Comparison of ENCODE assay signal across 16 cellular contexts in the genomic region with DNA sequence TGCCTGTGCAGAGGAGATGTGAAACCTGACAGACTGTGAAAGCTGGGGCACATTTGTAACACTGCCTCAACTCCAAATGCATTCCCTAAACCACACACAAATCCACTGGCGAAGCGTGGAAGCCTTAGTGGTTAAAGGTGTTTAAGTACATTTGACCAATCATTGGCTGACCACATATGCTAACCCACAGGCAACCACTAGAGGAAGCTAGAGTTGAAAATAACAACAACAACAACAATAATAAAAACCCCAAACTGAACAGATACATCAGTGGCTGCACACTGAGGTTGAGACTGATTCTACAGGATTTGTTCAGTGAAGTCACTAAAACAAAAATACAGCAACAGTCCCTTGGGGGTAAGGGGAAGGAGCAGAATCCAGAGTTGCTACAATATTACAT.
DNase-seq lines count a peak whose midpoint lies in the region; TF ChIP-seq lines count a peak whose summit lies in the region.
"Had no signal": no experiment of that assay in that cellular context is flagged by ENCODE, and none has a peak within 500 bp of the region (broad histone marks: within the 10 kb centered on the region; RNA-seq: fewer than 3 reads in every experiment).

No MANE protein-coding gene starts in this region.

- no peaks in the 10 kb centered on the region for H3K9me3 ChIP-seq in SK-N-SH
- H3K9me3 ChIP-seq in tibial nerve: peaks cover 0 to 13% (median 0%) of the 10 kb centered on the region in 4 donors
- H3K9me3 ChIP-seq: mucosa of descending colon had no signal

- POLR2A ChIA-PET in SK-N-SH (lab: Yijun Ruan, JAX): interaction anchor here (0.7 kb wide), 1 partner anchor 241 kb away, joined by 3 read pairs; no protein-coding TSS in a partner anchor

- TF ChIP-seq EP300 in SK-N-SH (IDR thresholded peaks at IDR 0.05; ENCODE audit: borderline replicate concordance in 1 of 2, low read depth in 1 of 2, low read length in 1 of 2): no peak
- no peak for TF ChIP-seq EP300 in tibial nerve (IDR thresholded peaks at IDR 0.05)

- H2AFZ ChIP-seq in SK-N-SH (ENCODE audit: low read depth): no peak overlapping the region

- H3K4me2 ChIP-seq in SK-N-SH: no peak overlapping the region

- peak; percentile 36 for TF ChIP-seq CTCF in 22Rv1 (IDR thresholded peaks at IDR 0.05)
- 0 out of 3 replicates have a peak, but pooled peaks have one; percentile 26 for TF ChIP-seq CTCF in GM12872 (IDR thresholded peaks at IDR 0.05; ENCODE audit: insufficient read depth, low read depth, low read length)
- peak; percentile 19 for TF ChIP-seq CTCF in SK-N-SH (IDR thresholded peaks at IDR 0.05)
- TF ChIP-seq CTCF in epithelial cell of proximal tubule (conservative IDR thresholded peaks at IDR 0.05; ENCODE audit: low read depth, low read length): peak; percentile 51
- TF ChIP-seq CTCF in tibial nerve (IDR thresholded peaks at IDR 0.05): peak in 1 of 5 experiments; percentile 15

- H3K79me2 ChIP-seq in SK-N-SH (ENCODE audit: insufficient read depth): no peaks in the 10 kb centered on the region

- H3K4me3 ChIP-seq in SK-N-SH (ENCODE audit: low read depth in 2 of 2, low read length in 1 of 2): no peak overlapping the region
- no peak overlapping the region for H3K4me3 ChIP-seq in epithelial cell of proximal tubule (ENCODE audit: low read depth, low read length)
- no peak overlapping the region for H3K4me3 ChIP-seq in tibial nerve
- H3K4me3 ChIP-seq: mucosa of descending colon, SK-N-MC had no signal

- H3K4me1 ChIP-seq in SK-N-SH (ENCODE audit: control insufficient read depth in 1 of 2, insufficient read depth in 2 of 2, low read depth in 1 of 2, low read length in 1 of 2) (peaks cover 5 to 16% of the 10 kb centered on the region in 2 experiments; a peak in 2 of 4 replicates), tibial nerve (no peaks in the 10 kb centered on the region)

- in situ Hi-C loops in G401 (cut with HindIII; ENCODE audit: low sequenced_read_pairs): no loop called here

- CTCF ChIA-PET in SK-N-SH (lab: Yijun Ruan, JAX): interaction anchor here (1.0 kb wide), 1 partner anchor 22 kb away, joined by 3 read pairs; no protein-coding TSS in a partner anchor

- H3F3A ChIP-seq in SK-N-SH (replicated peaks; ENCODE audit: insufficient read depth): peaks cover 22% of the 10 kb centered on the region

- H3K36me3 ChIP-seq in SK-N-SH (replicated peaks in 1 of 2; ENCODE audit: control insufficient read depth in 1 of 2, insufficient read depth in 2 of 2, low read length in 1 of 2) (peaks cover 3 to 13% of the 10 kb centered on the region in 2 experiments), tibial nerve (peaks cover 0 to 15% (median 0%) of the 10 kb centered on the region in 3 donors)

- intact Hi-C loops in posterior cingulate gyrus (cut with DNase I): no loop called here

- H3K27ac ChIP-seq in 22Rv1 (no peak overlapping the region), SK-N-SH (ENCODE audit: low read depth in 2 of 2, low read length in 1 of 2) (no peak overlapping the region), tibial nerve (no peak overlapping the region)
- H3K27ac ChIP-seq: SK-N-MC had no signal

- H3K9ac ChIP-seq in SK-N-SH: no peak overlapping the region

- no peak for TF ChIP-seq POLR2A in tibial nerve (IDR thresholded peaks at IDR 0.05)

- H4K20me1 ChIP-seq in SK-N-SH (ENCODE audit: insufficient read depth): no peaks in the 10 kb centered on the region

- no peaks in the 10 kb centered on the region for H3K9me2 ChIP-seq in SK-N-SH

- TF ChIP-seq RAD21 in SK-N-SH (IDR thresholded peaks at IDR 0.05; ENCODE audit: low read length): peak; percentile 16; the same call in 1 of the 2 replicates

- 79% methylated on average over 2 of the region's 2 CpGs for WGBS in SK-N-SH (ENCODE audit: low lambda C conversion rate)
- 43 to 50% methylated on average over 2 of the region's 2 CpGs for WGBS in tibial nerve, 2 donors

- H3K27me3 ChIP-seq in SK-N-SH (ENCODE audit: insufficient read depth): no peaks in the 10 kb centered on the region
- H3K27me3 ChIP-seq in tibial nerve: no peaks in the 10 kb centered on the region

- DNase-seq in SK-N-SH (no peak), epithelial cell of proximal tubule (ENCODE audit: low read depth) (no peak), G401 (ENCODE audit: low spot score) (no peak), posterior cingulate gyrus (no peak), tibial nerve (ENCODE audit: low spot score in 2 of 2) (no peak)
- no peak for DNase-seq in stimulated activated CD4-positive, alpha-beta T cell treated with anti-CD3 and anti-CD28 coated beads, Interleukin-4, amount 100 ng/mL, for 4 hours
- DNase-seq: activated CD8-positive, alpha-beta memory T cell treated with anti-CD3 and anti-CD28 coated beads, Interleukin-2, amount 50 U/mL, for 4 hours; DMS79; islet precursor cell; KG1; mucosa of descending colon; NCI-H2029 treated with DMSO at 0.1 percent for 48 hours; NK-92 treated with Interleukin-12 subunit alpha and Interleukin-12 subunit beta, amount 100 ng/mL, for 24 hours had no signal

TF ChIP-seq in SK-N-SH, 30 proteins besides CTCF, POLR2A, EP300 and RAD21:
- TF ChIP-seq, protein P1, sequence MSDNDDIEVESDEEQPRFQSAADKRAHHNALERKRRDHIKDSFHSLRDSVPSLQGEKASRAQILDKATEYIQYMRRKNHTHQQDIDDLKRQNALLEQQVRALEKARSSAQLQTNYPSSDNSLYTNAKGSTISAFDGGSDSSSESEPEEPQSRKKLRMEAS (IDR thresholded peaks at IDR 0.05; ENCODE audit: low read depth): no peak
- no peak for TF ChIP-seq GATA2 (CRISPR knock-in tag; IDR thresholded peaks at IDR 0.05)
- TF ChIP-seq ELF1 (IDR thresholded peaks at IDR 0.05): no peak
- TF ChIP-seq MEF2A (IDR thresholded peaks at IDR 0.05; ENCODE audit: borderline replicate concordance, low read depth): no peak
- TF ChIP-seq, protein P2, sequence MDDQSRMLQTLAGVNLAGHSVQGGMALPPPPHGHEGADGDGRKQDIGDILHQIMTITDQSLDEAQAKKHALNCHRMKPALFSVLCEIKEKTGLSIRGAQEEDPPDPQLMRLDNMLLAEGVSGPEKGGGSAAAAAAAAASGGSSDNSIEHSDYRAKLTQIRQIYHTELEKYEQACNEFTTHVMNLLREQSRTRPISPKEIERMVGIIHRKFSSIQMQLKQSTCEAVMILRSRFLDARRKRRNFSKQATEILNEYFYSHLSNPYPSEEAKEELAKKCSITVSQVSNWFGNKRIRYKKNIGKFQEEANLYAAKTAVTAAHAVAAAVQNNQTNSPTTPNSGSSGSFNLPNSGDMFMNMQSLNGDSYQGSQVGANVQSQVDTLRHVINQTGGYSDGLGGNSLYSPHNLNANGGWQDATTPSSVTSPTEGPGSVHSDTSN (IDR thresholded peaks at IDR 0.05): no peak
- TF ChIP-seq YY1 (IDR thresholded peaks at IDR 0.05; ENCODE audit: low read depth): no peak
- TF ChIP-seq IRF3 (IDR thresholded peaks at IDR 0.05; ENCODE audit: low read depth, low read length): no peak
TF ChIP-seq in SK-N-SH: peak in this region for 0.
